Comparison of ENCODE assay signal across 8 cellular contexts in genomic region chr5:93583799-93584530, GRCh38. TPM values are rescaled to one million over a fixed set of nuclear protein-coding genes. Genes with fewer than 3 reads are reported as not detected.
DNase-seq lines count a peak whose midpoint lies in the region.

No MANE protein-coding gene starts in this region.

- H3F3A ChIP-seq in GM23248 (ENCODE audit: insufficient read depth): peaks cover 17% of the 10 kb centered on the region

- peak overlapping the region; percentile 84 for H3K9ac ChIP-seq in GM23248
- peak overlapping the region; percentile 98 for H3K9ac ChIP-seq in skeletal muscle satellite cell (ENCODE audit: low read depth, low read length)

- 0 to 3% methylated on average over 33 to 85 of the region's 103 CpGs for WGBS in GM23248 (ENCODE audit: low coverage in 1 of 2, low lambda C conversion rate in 2 of 2, missing lambda C conversion rate in 2 of 2), 2 experiments
- no CpG with 5 or more reads among the region's 103 CpGs for WGBS in iPS DF 6.9 (ENCODE audit: insufficient coverage, insufficient read length)

- DNase-seq in NCI-H1417 (lab: John Stamatoyannopoulos, UW) (peak; percentile 56 to 73 (median 68)), NCI-H1417 treated with DMSO at 0.1 percent for 48 hours (lab: John Stamatoyannopoulos, UW) (no peak), GM23248 (peak; percentile 81), NCI-H2029 treated with DMSO at 0.1 percent for 48 hours (lab: John Stamatoyannopoulos, UW) (peak; percentile 43), amniotic epithelial cell (ENCODE audit: low read depth) (peak; percentile 64), iPS DF 6.9 (ENCODE audit: low read depth, low spot score) (no peak), NCI-H1694 (lab: John Stamatoyannopoulos, UW) (no peak)

- H3K9me2 ChIP-seq in GM23248 (ENCODE audit: insufficient read depth): no peaks in the 10 kb centered on the region

- H3K4me1 ChIP-seq in GM23248 (ENCODE audit: insufficient read depth) (peaks cover 18% of the 10 kb centered on the region; the same call in 1 of the 2 replicates), iPS DF 6.9 (ENCODE audit: control insufficient read depth, insufficient read depth, low read length) (0 out of 2 replicates have a peak, but pooled peaks cover 2% of the 10 kb centered on the region), skeletal muscle satellite cell (ENCODE audit: control insufficient read depth, insufficient read depth, low read length) (peaks cover 20% of the 10 kb centered on the region)

- no peaks in the 10 kb centered on the region for H3K36me3 ChIP-seq in GM23248 (ENCODE audit: low read depth)
- H3K36me3 ChIP-seq in iPS DF 6.9 (ENCODE audit: control insufficient read depth, insufficient read depth, low read length): no peaks in the 10 kb centered on the region; the same call in 1 of the 2 replicates
- H3K36me3 ChIP-seq in skeletal muscle satellite cell (ENCODE audit: insufficient read depth, low read length): peaks cover 29% of the 10 kb centered on the region

- peak overlapping the region; percentile 59 for H3K27ac ChIP-seq in GM23248
- no peak overlapping the region for H3K27ac ChIP-seq in iPS DF 6.9 (ENCODE audit: low read length)

- in situ Hi-C loops in GM23248 (cut with MboI): loop anchor here (10.0 to 25.0 kb wide), 2 partner anchors 331 to 1272 kb away; no protein-coding TSS in a partner anchor

- H3K4me2 ChIP-seq in GM23248 (ENCODE audit: unreplicated experiment) (peak overlapping the region; percentile 99), skeletal muscle satellite cell (ENCODE audit: low read length) (peak overlapping the region; percentile 96)

- peak overlapping the region; percentile 98 for H3K4me3 ChIP-seq in GM23248
- H3K4me3 ChIP-seq in iPS DF 6.9 (ENCODE audit: low read length): peak overlapping the region; percentile 32; the same call in 1 of the 2 replicates
- peak overlapping the region; percentile 95 for H3K4me3 ChIP-seq in skeletal muscle satellite cell (ENCODE audit: low read length)

- no peaks in the 10 kb centered on the region for H4K20me1 ChIP-seq in GM23248 (ENCODE audit: insufficient read depth)

- H3K27me3 ChIP-seq in GM23248 (replicated peaks; ENCODE audit: insufficient read depth) (no peaks in the 10 kb centered on the region), iPS DF 6.9 (ENCODE audit: control insufficient read depth, insufficient read depth, low read length) (peaks cover 61% of the 10 kb centered on the region), skeletal muscle satellite cell (ENCODE audit: control insufficient read depth, insufficient read depth, low read length) (no peaks in the 10 kb centered on the region)

- H3K79me2 ChIP-seq in GM23248 (ENCODE audit: insufficient read depth): peaks cover 62% of the 10 kb centered on the region

- H2AFZ ChIP-seq in GM23248: peak overlapping the region; percentile 88

- no peaks in the 10 kb centered on the region for H3K9me3 ChIP-seq in GM23248 (ENCODE audit: low read depth)
- H3K9me3 ChIP-seq in iPS DF 6.9 (ENCODE audit: control insufficient read depth, insufficient read depth, low read length): no peaks in the 10 kb centered on the region
- no peaks in the 10 kb centered on the region for H3K9me3 ChIP-seq in skeletal muscle satellite cell (replicated peaks; ENCODE audit: low read length)

RNA-seq across cellular contexts. Expression of gene NR2F1, which starts 0.9 kb away (rescaled TPM):
- total RNA-seq in GM23248 (2014; rRNA removed; shearing (Covaris generic)): 14.3 and 17.1 TPM in 2 replicates
- 4.5 and 5.6 TPM in 2 replicates for polyA plus RNA-seq in GM23248 (2016; fragmentation: Nextera tagmentation; extraction: Ambion mirVana)
- 15.7 and 19.5 TPM in 2 replicates for total RNA-seq in skeletal muscle satellite cell (2012; rRNA removed)

RNA-seq across cellular contexts. Expression of gene NR2F1-AS1, which starts 2.9 kb away (rescaled TPM):
- 8.3 and 13.4 TPM in 2 replicates for total RNA-seq in GM23248 (2014; rRNA removed; shearing (Covaris generic))
- polyA plus RNA-seq in GM23248 (2016; fragmentation: Nextera tagmentation; extraction: Ambion mirVana): 33.7 and 36.0 TPM in 2 replicates
- 11.6 and 18.8 TPM in 2 replicates for total RNA-seq in skeletal muscle satellite cell (2012; rRNA removed)

Comparison
In these comparisons a context has a peak if more than half of its experiments do, and no peak if none do; other contexts are left out.
1. DNase-seq: peak in NCI-H1417 (3 of 3), GM23248 (single experiment), NCI-H2029 treated with DMSO at 0.1 percent for 48 hours (single experiment) and amniotic epithelial cell (single experiment); none in NCI-H1417 treated with DMSO at 0.1 percent for 48 hours (single experiment), iPS DF 6.9 (single experiment) and NCI-H1694 (single experiment).
2. H3K4me3 ChIP-seq: peak in every context shown above with its lines; median percentile 98 in GM23248; 95 in skeletal muscle satellite cell; 32 in iPS DF 6.9.